Comparison of ENCODE assay signal across 15 cellular contexts in genomic region chr10:101080933-101081546, GRCh38. TPM values are rescaled to one million over a fixed set of nuclear protein-coding genes. Genes with fewer than 3 reads are reported as not detected.
DNase-seq lines count a peak whose midpoint lies in the region; ATAC-seq and TF ChIP-seq lines count a peak whose summit lies in the region.
"Had no signal": no experiment of that assay in that cellular context is flagged by ENCODE, and none has a peak within 500 bp of the region (broad histone marks: within the 10 kb centered on the region; RNA-seq: fewer than 3 reads in every experiment).

No MANE protein-coding gene starts in this region.

- no peak for TF ChIP-seq CTCF in choroid plexus epithelial cell (conservative IDR thresholded peaks at IDR 0.05; ENCODE audit: low read depth, low read length)

- H3K4me1 Mint-ChIP-seq in natural killer cell treated with Interleukin-12 subunit alpha and Interleukin-12 subunit beta and Interleukin-15 and Interleukin-18, amount 100 ng/mL, for 72 hours (ENCODE audit: low read depth in 2 of 2), result no peaks in the 10 kb centered on the region
- H3K4me1 Mint-ChIP-seq: nephron had no signal

- H3K4me3 ChIP-seq in choroid plexus epithelial cell (ENCODE audit: low read depth, low read length), result no peak overlapping the region

- DNase-seq in EH (ENCODE audit: low read depth), result peak; percentile 52
- peak; percentile 29 for DNase-seq in choroid plexus epithelial cell (ENCODE audit: low read depth)
- DNase-seq in left lobe of liver (ENCODE audit: low spot score), result no peak
- DNase-seq in stimulated activated naive CD8-positive, alpha-beta T cell treated with anti-CD3 and anti-CD28 coated beads, Interleukin-15, Interleukin-2, amounts not matched to agents 100 U/mL and 50 U/mL, for 24 hours, result no peak
- DNase-seq in NCI-H526 treated with DMSO at 0.1 percent for 48 hours (lab: John Stamatoyannopoulos, UW), result no peak
- DNase-seq in natural killer cell treated with Interleukin-12 subunit alpha and Interleukin-12 subunit beta and Interleukin-15 and Interleukin-18, amount 100 ng/mL, for 72 hours (ENCODE audit: low spot score), result no peak
- no peak for DNase-seq in NOMO-1 (lab: John Stamatoyannopoulos, UW; ENCODE audit: unreplicated experiment in 2 of 2)
- DNase-seq: activated CD8-positive, alpha-beta memory T cell treated with anti-CD3 and anti-CD28 coated beads for 24 hours; activated naive CD4-positive, alpha-beta T cell treated with Interleukin-2 at 50 U/mL for 16 hours; CD4-positive, CD25-positive, alpha-beta regulatory T cell; NCI-H1092; substantia nigra had no signal

- ATAC-seq in left lobe of liver, result peak; percentile 37
- no peak for ATAC-seq in stimulated activated naive CD8-positive, alpha-beta T cell treated with anti-CD3 and anti-CD28 coated beads, Interleukin-15, Interleukin-2, amounts not matched to agents 100 U/mL and 50 U/mL, for 24 hours
- ATAC-seq in natural killer cell treated with Interleukin-12 subunit alpha and Interleukin-12 subunit beta and Interleukin-15 and Interleukin-18, amount 100 ng/mL, for 72 hours, result no peak

- H3K27me3 Mint-ChIP-seq in natural killer cell treated with Interleukin-12 subunit alpha and Interleukin-12 subunit beta and Interleukin-15 and Interleukin-18, amount 100 ng/mL, for 72 hours, result peaks cover 42 to 51% of the 10 kb centered on the region in 2 donors

- H3K27ac Mint-ChIP-seq in natural killer cell treated with Interleukin-12 subunit alpha and Interleukin-12 subunit beta and Interleukin-15 and Interleukin-18, amount 100 ng/mL, for 72 hours, result no peak overlapping the region
- H3K27ac Mint-ChIP-seq: CD4-positive, CD25-positive, alpha-beta regulatory T cell; nephron; T-helper 2 cell treated with Interferon-gamma antibody and Interleukin-4, amounts not matched to agents 5 μg/mL and 100 μg/mL, for 36 hours had no signal

- no peak for TF ChIP-seq RAD21 in Ishikawa (IDR thresholded peaks at IDR 0.05; ENCODE audit: low read depth)

- no peaks in the 10 kb centered on the region for H3K36me3 Mint-ChIP-seq in natural killer cell treated with Interleukin-12 subunit alpha and Interleukin-12 subunit beta and Interleukin-15 and Interleukin-18, amount 100 ng/mL, for 72 hours
- H3K36me3 Mint-ChIP-seq: CD4-positive, CD25-positive, alpha-beta regulatory T cell had no signal

- TF ChIP-seq EP300 in Ishikawa (IDR thresholded peaks at IDR 0.05; ENCODE audit: borderline replicate concordance), result no peak

- no peaks in the 10 kb centered on the region for H3K9me3 Mint-ChIP-seq in natural killer cell treated with Interleukin-12 subunit alpha and Interleukin-12 subunit beta and Interleukin-15 and Interleukin-18, amount 100 ng/mL, for 72 hours
- H3K9me3 Mint-ChIP-seq: nephron; T-helper 2 cell treated with Interferon-gamma antibody and Interleukin-4, amounts not matched to agents 5 μg/mL and 100 μg/mL, for 36 hours had no signal

- H3K4me3 Mint-ChIP-seq in natural killer cell treated with Interleukin-12 subunit alpha and Interleukin-12 subunit beta and Interleukin-15 and Interleukin-18, amount 100 ng/mL, for 72 hours, result no peak overlapping the region
- H3K4me3 Mint-ChIP-seq: CD4-positive, CD25-positive, alpha-beta regulatory T cell; nephron; T-helper 2 cell treated with Interferon-gamma antibody and Interleukin-4, amounts not matched to agents 5 μg/mL and 100 μg/mL, for 36 hours had no signal

TF ChIP-seq in Ishikawa, 13 proteins besides CTCF, POLR2A, EP300 and RAD21:
- no peak for TF ChIP-seq TAF1 (IDR thresholded peaks at IDR 0.05; ENCODE audit: low read depth)
- no peak for TF ChIP-seq FOXM1 (IDR thresholded peaks at IDR 0.05; ENCODE audit: borderline replicate concordance, low read depth)
- TF ChIP-seq CEBPB (IDR thresholded peaks at IDR 0.05), result no peak
- no peak for TF ChIP-seq CREB1 (IDR thresholded peaks at IDR 0.05; ENCODE audit: low read depth)
- no peak for TF ChIP-seq ZBTB7A (IDR thresholded peaks at IDR 0.05; ENCODE audit: low read depth)
- no peak for TF ChIP-seq TCF12 (IDR thresholded peaks at IDR 0.05; ENCODE audit: low read depth)
- TF ChIP-seq YY1 (IDR thresholded peaks at IDR 0.05; ENCODE audit: low read depth), result no peak
- TF ChIP-seq MAX (IDR thresholded peaks at IDR 0.05), result no peak
- TF ChIP-seq REST (IDR thresholded peaks at IDR 0.05; ENCODE audit: low read depth), result peak; percentile 98
- TF ChIP-seq TEAD4 (IDR thresholded peaks at IDR 0.05), result peak; percentile 55; the same call in 1 of the 2 replicates
- no peak for TF ChIP-seq NFIC (IDR thresholded peaks at IDR 0.05)
- TF ChIP-seq EGR1 (IDR thresholded peaks at IDR 0.05), result no peak
- TF ChIP-seq USF1 (IDR thresholded peaks at IDR 0.05), result no peak
TF ChIP-seq in Ishikawa: peak in this region for 2.

RNA-seq across cellular contexts. Expression of gene KAZALD1, which starts 19.3 kb away (rescaled TPM):
- total RNA-seq in left lobe of liver, result 0.78 TPM
- 1 to 10 TPM in 1 of 2 donors, not detected in 1; 1.9 TPM for total RNA-seq in natural killer cell treated with Interleukin-12 subunit alpha and Interleukin-12 subunit beta and Interleukin-15 and Interleukin-18, amount 100 ng/mL, for 72 hours
- total RNA-seq: CD4-positive, CD25-positive, alpha-beta regulatory T cell had no signal

RNA-seq across cellular contexts. Expression of gene SFXN3, which starts 50.0 kb away (rescaled TPM):
- total RNA-seq in left lobe of liver, result 5.2 TPM
- total RNA-seq in natural killer cell treated with Interleukin-12 subunit alpha and Interleukin-12 subunit beta and Interleukin-15 and Interleukin-18, amount 100 ng/mL, for 72 hours, result 10 to 100 TPM; 12.5 to 21.1 TPM

RNA-seq across cellular contexts. Expression of gene TLX1, which starts 50.1 kb away (rescaled TPM):
- 1.3 TPM for total RNA-seq in left lobe of liver
- total RNA-seq in natural killer cell treated with Interleukin-12 subunit alpha and Interleukin-12 subunit beta and Interleukin-15 and Interleukin-18, amount 100 ng/mL, for 72 hours, result not detected
- total RNA-seq: CD4-positive, CD25-positive, alpha-beta regulatory T cell had no signal

RNA-seq across cellular contexts. Expression of gene PDZD7, which starts 50.1 kb away (rescaled TPM):
- total RNA-seq in left lobe of liver, result 0.13 TPM
- total RNA-seq in natural killer cell treated with Interleukin-12 subunit alpha and Interleukin-12 subunit beta and Interleukin-15 and Interleukin-18, amount 100 ng/mL, for 72 hours, result under 1 TPM; 0.17 to 0.62 TPM

Comparison
In these comparisons a context has a peak if more than half of its experiments do, and no peak if none do; other contexts are left out.
1. DNase-seq: peak in EH (single experiment) and choroid plexus epithelial cell (single experiment); none in left lobe of liver (single experiment), stimulated activated naive CD8-positive, alpha-beta T cell treated with anti-CD3 and anti-CD28 coated beads, Interleukin-15, Interleukin-2, amounts not matched to agents 100 U/mL and 50 U/mL, for 24 hours (single experiment), NCI-H526 treated with DMSO at 0.1 percent for 48 hours (single experiment), natural killer cell treated with Interleukin-12 subunit alpha and Interleukin-12 subunit beta and Interleukin-15 and Interleukin-18, amount 100 ng/mL, for 72 hours (single experiment) and NOMO-1 (0 of 2).